In genomic region chr12:7339675-7340074, GRCh38 we compare ENCODE assay signal across 18 cellular contexts. TPM values are rescaled to one million over a fixed set of nuclear protein-coding genes. Genes with fewer than 3 reads are reported as not detected.
DNase-seq lines count a peak whose midpoint lies in the region; ATAC-seq lines count a peak whose summit lies in the region.
"Had no signal": no experiment of that assay in that cellular context is flagged by ENCODE, and none has a peak within 500 bp of the region (broad histone marks: within the 10 kb centered on the region; RNA-seq: fewer than 3 reads in every experiment).

No MANE protein-coding gene starts in this region.

- no peak overlapping the region for H3K27ac Mint-ChIP-seq in activated CD8-positive, alpha-beta memory T cell treated with anti-CD3 and anti-CD28 coated beads, Interleukin-2, amount 10 ng/mL, durations not matched to agents 7 days and 5 days
- H3K27ac Mint-ChIP-seq in CD8-positive, alpha-beta memory T cell, result peak overlapping the region in 5 of 8 donors; percentile 0 to 47 (median 8)
- no peak overlapping the region for H3K27ac Mint-ChIP-seq in activated naive CD4-positive, alpha-beta T cell treated with anti-CD3 and anti-CD28 coated beads, Interleukin-2, amount 50 U/mL, for 72 hours
- H3K27ac Mint-ChIP-seq: CD4-positive, CD25-positive, alpha-beta regulatory T cell; H9 had no signal

- H3K27me3 ChIP-seq in CD8-positive, alpha-beta memory T cell (ENCODE audit: insufficient read depth, low read length, poor library complexity, severe bottlenecking), result no peaks in the 10 kb centered on the region
- no peaks in the 10 kb centered on the region for H3K27me3 ChIP-seq in aorta (ENCODE audit: control insufficient read depth in 1 of 2, insufficient read depth in 2 of 2, low read length in 1 of 2)
- H3K27me3 ChIP-seq: BLaER1 treated with 17β-estradiol and CSF1 and Interleukin-3, amounts not matched to agents 10 nM and 100 nM had no signal

- WGBS in aorta, 2 donors, result 60 to 65% methylated on average over 1 of the region's 1 CpG

- H3K9me3 Mint-ChIP-seq in activated CD8-positive, alpha-beta memory T cell treated with anti-CD3 and anti-CD28 coated beads, Interleukin-2, amount 10 ng/mL, durations not matched to agents 7 days and 5 days (ENCODE audit: low read depth), result peaks cover 7% of the 10 kb centered on the region
- H3K9me3 Mint-ChIP-seq in CD8-positive, alpha-beta memory T cell, result peaks cover 1 to 23% (median 17%) of the 10 kb centered on the region in 5 donors
- peaks cover 9 to 14% of the 10 kb centered on the region in 2 donors for H3K9me3 Mint-ChIP-seq in activated naive CD4-positive, alpha-beta T cell treated with anti-CD3 and anti-CD28 coated beads, Interleukin-2, amount 50 U/mL, for 72 hours

- peaks cover 6% of the 10 kb centered on the region for H3K9me3 ChIP-seq in CD8-positive, alpha-beta memory T cell (ENCODE audit: low read length)
- peaks cover 3% of the 10 kb centered on the region for H3K9me3 ChIP-seq in aorta (ENCODE audit: control insufficient read depth, low read length)

- peaks cover 18% of the 10 kb centered on the region for H3K4me1 Mint-ChIP-seq in activated CD8-positive, alpha-beta memory T cell treated with anti-CD3 and anti-CD28 coated beads, Interleukin-2, amount 10 ng/mL, durations not matched to agents 7 days and 5 days
- H3K4me1 Mint-ChIP-seq in CD8-positive, alpha-beta memory T cell, result peaks cover 17 to 39% (median 23%) of the 10 kb centered on the region in 3 donors
- H3K4me1 Mint-ChIP-seq: CD4-positive, CD25-positive, alpha-beta regulatory T cell; H9 had no signal

- no peaks in the 10 kb centered on the region for H3K27me3 Mint-ChIP-seq in activated CD8-positive, alpha-beta memory T cell treated with anti-CD3 and anti-CD28 coated beads, Interleukin-2, amount 10 ng/mL, durations not matched to agents 7 days and 5 days
- no peaks in the 10 kb centered on the region for H3K27me3 Mint-ChIP-seq in CD8-positive, alpha-beta memory T cell
- H3K27me3 Mint-ChIP-seq: CD4-positive, CD25-positive, alpha-beta regulatory T cell had no signal

- DNase-seq in activated CD8-positive, alpha-beta memory T cell treated with anti-CD3 and anti-CD28 coated beads, Interleukin-2, amount 10 ng/mL, durations not matched to agents 7 days and 5 days, result no peak
- no peak for DNase-seq in activated CD8-positive, alpha-beta memory T cell treated with anti-CD3 and anti-CD28 coated beads, Interleukin-2, amount 50 U/mL, for 48 hours
- DNase-seq in CD8-positive, alpha-beta memory T cell, result no peak
- DNase-seq in RPMI7951 (ENCODE audit: low read depth) (peak; percentile 7), aorta (no peak)
- peak; percentile 1 for DNase-seq in central memory CD4-positive, alpha-beta T cell
- no peak for DNase-seq in activated naive CD4-positive, alpha-beta T cell treated with anti-CD3 and anti-CD28 coated beads, Interleukin-2, amount 50 U/mL, for 72 hours (ENCODE audit: low spot score in 2 of 2)
- DNase-seq: 8988T; ACHN; CD4-positive, CD25-positive, alpha-beta regulatory T cell; DMS153; DMS79 treated with DMSO at 0.1 percent for 48 hours; EL; GOT3; H9 had no signal

- H3K36me3 ChIP-seq in CD8-positive, alpha-beta memory T cell (ENCODE audit: insufficient read depth, low read length), result no peaks in the 10 kb centered on the region
- H3K36me3 ChIP-seq in aorta (ENCODE audit: control insufficient read depth in 1 of 2, insufficient read depth in 2 of 2, low read length in 1 of 2), result no peaks in the 10 kb centered on the region

- ATAC-seq in activated CD8-positive, alpha-beta memory T cell treated with anti-CD3 and anti-CD28 coated beads, Interleukin-2, amount 10 ng/mL, durations not matched to agents 7 days and 5 days, result peak; percentile 16
- no peak for ATAC-seq in activated naive CD4-positive, alpha-beta T cell treated with anti-CD3 and anti-CD28 coated beads, Interleukin-2, amount 50 U/mL, for 72 hours
- no peak for ATAC-seq in aorta (ENCODE audit: low FRiP score)
- no peak for ATAC-seq in GM18867 (IDR thresholded peaks at IDR 0.05; ENCODE audit: unreplicated experiment)

- intact Hi-C loops in aorta (cut with DNase I), result no loop called here

- CTCF ChIA-PET in activated CD8-positive, alpha-beta memory T cell treated with anti-CD3 and anti-CD28 coated beads, Interleukin-2, amount 10 ng/mL, durations not matched to agents 7 days and 5 days (lab: Charles Lee), result no interaction called here
- CTCF ChIA-PET in CD8-positive, alpha-beta memory T cell (lab: Charles Lee), result no interaction called here

- peaks cover 9% of the 10 kb centered on the region for H3K4me1 ChIP-seq in CD8-positive, alpha-beta memory T cell (ENCODE audit: insufficient read depth, low read length)
- no peaks in the 10 kb centered on the region for H3K4me1 ChIP-seq in aorta (ENCODE audit: control insufficient read depth in 1 of 2, insufficient read depth in 2 of 2, low read length in 2 of 2)

- no peak overlapping the region for H3K27ac ChIP-seq in CD8-positive, alpha-beta memory T cell (ENCODE audit: low read depth, low read length)
- H3K27ac ChIP-seq in aorta (ENCODE audit: low read depth in 1 of 2, low read length in 2 of 2), result no peak overlapping the region
- H3K27ac ChIP-seq: BLaER1 treated with 17β-estradiol and CSF1 and Interleukin-3, amounts not matched to agents 10 nM and 100 nM had no signal

- no peak overlapping the region for H3K4me3 Mint-ChIP-seq in activated CD8-positive, alpha-beta memory T cell treated with anti-CD3 and anti-CD28 coated beads, Interleukin-2, amount 10 ng/mL, durations not matched to agents 7 days and 5 days
- no peak overlapping the region for H3K4me3 Mint-ChIP-seq in CD8-positive, alpha-beta memory T cell
- H3K4me3 Mint-ChIP-seq: CD4-positive, CD25-positive, alpha-beta regulatory T cell; H9 had no signal

- H3K36me3 Mint-ChIP-seq in activated CD8-positive, alpha-beta memory T cell treated with anti-CD3 and anti-CD28 coated beads, Interleukin-2, amount 10 ng/mL, durations not matched to agents 7 days and 5 days, result peaks cover 14% of the 10 kb centered on the region
- H3K36me3 Mint-ChIP-seq in CD8-positive, alpha-beta memory T cell, result peaks cover 0 to 17% (median 0%) of the 10 kb centered on the region in 3 donors
- peaks cover 1 to 8% of the 10 kb centered on the region in 2 donors for H3K36me3 Mint-ChIP-seq in activated naive CD4-positive, alpha-beta T cell treated with anti-CD3 and anti-CD28 coated beads, Interleukin-2, amount 50 U/mL, for 72 hours
- H3K36me3 Mint-ChIP-seq: CD4-positive, CD25-positive, alpha-beta regulatory T cell had no signal

- POLR2A ChIA-PET in CD8-positive, alpha-beta memory T cell (lab: Charles Lee), result no interaction called here

- no peak overlapping the region for H3K4me3 ChIP-seq in CD8-positive, alpha-beta memory T cell (ENCODE audit: low read length)
- no peak overlapping the region for H3K4me3 ChIP-seq in aorta (ENCODE audit: low read length in 2 of 2)
- H3K4me3 ChIP-seq: BLaER1 treated with 17β-estradiol and CSF1 and Interleukin-3, amounts not matched to agents 10 nM and 100 nM had no signal

RNA-seq across cellular contexts. Expression of gene ACSM4, which starts 35.8 kb away (rescaled TPM):
- total RNA-seq in activated CD8-positive, alpha-beta memory T cell treated with anti-CD3 and anti-CD28 coated beads, Interleukin-2, amount 10 ng/mL, durations not matched to agents 7 days and 5 days, result not detected
- not detected for total RNA-seq in CD8-positive, alpha-beta memory T cell
- not detected for polyA plus RNA-seq in CD8-positive, alpha-beta memory T cell
- not detected in 2 replicates for total RNA-seq in RPMI7951 (2014; rRNA removed; shearing (Covaris generic))
- total RNA-seq in activated naive CD4-positive, alpha-beta T cell treated with anti-CD3 and anti-CD28 coated beads, Interleukin-2, amount 50 U/mL, for 72 hours, result not detected
- total RNA-seq in aorta, result not detected
- polyA plus RNA-seq in aorta, result not detected
- total RNA-seq: CD4-positive, CD25-positive, alpha-beta regulatory T cell; H9; HT-29 had no signal
- polyA plus RNA-seq: CD4-positive, CD25-positive, alpha-beta regulatory T cell had no signal

Comparison
In these comparisons a context has a peak if more than half of its experiments do, and no peak if none do; other contexts are left out.
1. DNase-seq: peak in RPMI7951 (single experiment) and central memory CD4-positive, alpha-beta T cell (single experiment); none in activated CD8-positive, alpha-beta memory T cell treated with anti-CD3 and anti-CD28 coated beads, Interleukin-2, amount 10 ng/mL, durations not matched to agents 7 days and 5 days (single experiment), activated CD8-positive, alpha-beta memory T cell treated with anti-CD3 and anti-CD28 coated beads, Interleukin-2, amount 50 U/mL, for 48 hours (single experiment), CD8-positive, alpha-beta memory T cell (0 of 5), activated naive CD4-positive, alpha-beta T cell treated with anti-CD3 and anti-CD28 coated beads, Interleukin-2, amount 50 U/mL, for 72 hours (0 of 2) and aorta (0 of 2).
2. H3K27ac Mint-ChIP-seq: peak in CD8-positive, alpha-beta memory T cell (5 of 8); none in activated CD8-positive, alpha-beta memory T cell treated with anti-CD3 and anti-CD28 coated beads, Interleukin-2, amount 10 ng/mL, durations not matched to agents 7 days and 5 days (single experiment) and activated naive CD4-positive, alpha-beta T cell treated with anti-CD3 and anti-CD28 coated beads, Interleukin-2, amount 50 U/mL, for 72 hours (0 of 2).